1 cellular context compared by ENCODE assay signal in the genomic region with DNA sequence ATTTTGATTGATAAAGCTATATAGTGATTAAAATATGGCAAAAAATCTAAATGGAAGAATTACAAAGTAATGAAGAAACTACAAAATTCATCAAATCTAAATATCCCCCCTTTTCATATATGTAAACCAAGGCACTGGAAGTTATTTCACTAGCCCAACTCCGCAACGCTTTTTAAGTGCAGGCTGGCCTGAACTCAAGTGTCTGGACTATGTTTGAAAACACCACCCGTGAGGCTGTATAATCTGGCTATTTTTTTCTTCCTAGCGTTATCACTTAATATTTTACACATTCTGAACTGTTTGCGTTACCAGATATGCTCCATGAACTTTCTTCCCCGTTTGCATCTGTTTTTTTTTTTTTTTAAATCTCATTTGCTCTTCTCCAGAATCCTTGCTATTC.
TF ChIP-seq lines count a peak whose summit lies in the region.

No MANE protein-coding gene starts in this region.

TF ChIP-seq in GM23338, 12 proteins besides CTCF, POLR2A, EP300 and RAD21 (continued from another document):
- TF ChIP-seq REST (IDR thresholded peaks at IDR 0.05; ENCODE audit: unreplicated experiment) (no peak), STAT1 (IDR thresholded peaks at IDR 0.05; ENCODE audit: unreplicated experiment) (no peak), ZNF462 (CRISPR knock-in tag; IDR thresholded peaks at IDR 0.05) (no peak), POLR2AphosphoS5 (IDR thresholded peaks at IDR 0.05; ENCODE audit: low read depth) (no peak), EZH2phosphoT487 (IDR thresholded peaks at IDR 0.05; ENCODE audit: unreplicated experiment) (no peak), JUNB (IDR thresholded peaks at IDR 0.05; ENCODE audit: unreplicated experiment) (no peak), ETS1 (IDR thresholded peaks at IDR 0.05) (no peak)
